In genomic region chr11:7014118-7014517, GRCh38 we compare ENCODE assay signal across 31 cellular contexts. TPM values are rescaled to one million over a fixed set of nuclear protein-coding genes. Genes with fewer than 3 reads are reported as not detected.
"Had no signal": no experiment of that assay in that cellular context is flagged by ENCODE, and none has a peak within 500 bp of the region (broad histone marks: within the 10 kb centered on the region; RNA-seq: fewer than 3 reads in every experiment).

No MANE protein-coding gene starts in this region.

- H3K36me3 ChIP-seq: neural progenitor cell, ovary, spleen, suprapubic skin, tibial artery, transverse colon, upper lobe of right lung, uterus had no signal

- H3K27me3 Mint-ChIP-seq: progenitor cell of endocrine pancreas, type B pancreatic cell had no signal

- H3K4me2 ChIP-seq: neural progenitor cell, smooth muscle cell had no signal

- H3K9me3 Mint-ChIP-seq: natural killer cell; nephron; neural progenitor cell; stimulated activated memory B cell treated with anti-CD40 and anti-IgM and Interleukin-4, amounts not matched to agents 10 μg/mL and 1 μg/mL and 100 μg/mL, for 72 hours; stimulated activated naive CD8-positive, alpha-beta T cell treated with anti-CD3 and anti-CD28 coated beads, Interleukin-15, amount 100 ng/mL, for 72 hours; type B pancreatic cell had no signal

- ATAC-seq: natural killer cell; psoas muscle; right cardiac atrium; sciatic nerve; stimulated activated memory B cell treated with anti-CD40 and anti-IgM and Interleukin-4, amounts not matched to agents 10 μg/mL and 1 μg/mL and 100 μg/mL, for 72 hours; stimulated activated naive CD8-positive, alpha-beta T cell treated with anti-CD3 and anti-CD28 coated beads, Interleukin-15, amount 100 ng/mL, for 72 hours; stimulated activated naive CD8-positive, alpha-beta T cell treated with anti-CD3 and anti-CD28 coated beads, Interleukin-15, Interleukin-2, amounts not matched to agents 100 U/mL and 50 U/mL, for 24 hours; upper lobe of right lung had no signal

- H3K4me3 ChIP-seq: neural progenitor cell, ovary, psoas muscle, skin epidermis, smooth muscle cell, spleen, suprapubic skin, testis, tibial artery, transverse colon, upper lobe of right lung, uterus had no signal

- H3K9me3 ChIP-seq: ovary, psoas muscle, spleen, suprapubic skin, testis, tibial artery, transverse colon, upper lobe of right lung, uterus had no signal

- H3K4me1 ChIP-seq: parathyroid adenoma, psoas muscle, spleen, suprapubic skin, testis, tibial artery, upper lobe of right lung, uterus had no signal

- H3K27ac Mint-ChIP-seq: natural killer cell; neural progenitor cell; progenitor cell of endocrine pancreas; stimulated activated memory B cell treated with anti-CD40 and anti-IgM and Interleukin-4, amounts not matched to agents 10 μg/mL and 1 μg/mL and 100 μg/mL, for 72 hours; type B pancreatic cell had no signal

- H3K9ac ChIP-seq: neural progenitor cell, parathyroid adenoma had no signal

- H3K4me3 Mint-ChIP-seq: natural killer cell; nephron; neural progenitor cell; stimulated activated memory B cell treated with anti-CD40 and anti-IgM and Interleukin-4, amounts not matched to agents 10 μg/mL and 1 μg/mL and 100 μg/mL, for 72 hours; stimulated activated naive CD8-positive, alpha-beta T cell treated with anti-CD3 and anti-CD28 coated beads, Interleukin-15, amount 100 ng/mL, for 72 hours; type B pancreatic cell had no signal

- DNase-seq: natural killer cell; occipital lobe; ovary; posterior cingulate gyrus; psoas muscle; right cardiac atrium; spleen; stimulated activated CD4-positive, alpha-beta T cell treated with anti-CD3 and anti-CD28 coated beads, Interleukin-12 subunit alpha, Interleukin-12 subunit beta, amount 100 ng/mL, for 4 hours; stimulated activated CD4-positive, alpha-beta T cell treated with anti-CD3 and anti-CD28 coated beads, Interleukin-1b, Interleukin-23, amount 100 ng/mL, for 48 hours; stimulated activated CD4-positive, alpha-beta T cell treated with anti-CD3 and anti-CD28 coated beads, Interleukin-4, amount 100 ng/mL, for 1 hour; stimulated activated CD4-positive, alpha-beta T cell treated with anti-CD3 and anti-CD28 coated beads, Interleukin-4, amount 100 ng/mL, for 4 hours; stimulated activated CD8-positive, alpha-beta memory T cell treated with anti-CD3 and anti-CD28 coated beads, Interleukin-4, amount 100 ng/mL, for 48 hours; stimulated activated naive CD4-positive, alpha-beta T cell; stimulated activated naive CD8-positive, alpha-beta T cell treated with anti-CD3 and anti-CD28 coated beads, Interleukin-15, amount 100 ng/mL, for 72 hours; stimulated activated naive CD8-positive, alpha-beta T cell treated with anti-CD3 and anti-CD28 coated beads, Interleukin-15, Interleukin-2, amounts not matched to agents 100 U/mL and 50 U/mL, for 24 hours; substantia nigra; testis; tibial artery; transverse colon; upper lobe of right lung; uterus had no signal

- H3K27me3 ChIP-seq: neural progenitor cell, ovary, suprapubic skin, testis, tibial artery, transverse colon, upper lobe of right lung, uterus had no signal

- H3K27ac ChIP-seq: neural progenitor cell, ovary, parathyroid adenoma, psoas muscle, skin epidermis, spleen, suprapubic skin, testis, tibial artery, transverse colon, upper lobe of right lung, uterus had no signal

- H2AFZ ChIP-seq: neural progenitor cell, parathyroid adenoma had no signal

- H3K36me3 Mint-ChIP-seq: natural killer cell; stimulated activated memory B cell treated with anti-CD40 and anti-IgM and Interleukin-4, amounts not matched to agents 10 μg/mL and 1 μg/mL and 100 μg/mL, for 72 hours had no signal

- H3K4me1 Mint-ChIP-seq: natural killer cell; stimulated activated memory B cell treated with anti-CD40 and anti-IgM and Interleukin-4, amounts not matched to agents 10 μg/mL and 1 μg/mL and 100 μg/mL, for 72 hours; stimulated activated naive CD8-positive, alpha-beta T cell treated with anti-CD3 and anti-CD28 coated beads, Interleukin-15, amount 100 ng/mL, for 72 hours had no signal

RNA-seq across cellular contexts. Expression of gene ZNF214, which starts 6.0 kb away (rescaled TPM):
- total RNA-seq: natural killer cell had no signal

RNA-seq across cellular contexts. Expression of gene NLRP14, which starts 6.2 kb away (rescaled TPM):
- total RNA-seq: natural killer cell, smooth muscle cell, suprapubic skin, upper lobe of right lung had no signal
- polyA plus RNA-seq: psoas muscle had no signal
